1 cellular context compared by ENCODE assay signal in genomic region chr21:42493109-42494060, GRCh38.
TF ChIP-seq lines count a peak whose summit lies in the region.

No MANE protein-coding gene starts in this region.

TF ChIP-seq in K562, 482 proteins besides CTCF, POLR2A, EP300 and RAD21 (continued from another document):
- TF ChIP-seq, protein P1, sequence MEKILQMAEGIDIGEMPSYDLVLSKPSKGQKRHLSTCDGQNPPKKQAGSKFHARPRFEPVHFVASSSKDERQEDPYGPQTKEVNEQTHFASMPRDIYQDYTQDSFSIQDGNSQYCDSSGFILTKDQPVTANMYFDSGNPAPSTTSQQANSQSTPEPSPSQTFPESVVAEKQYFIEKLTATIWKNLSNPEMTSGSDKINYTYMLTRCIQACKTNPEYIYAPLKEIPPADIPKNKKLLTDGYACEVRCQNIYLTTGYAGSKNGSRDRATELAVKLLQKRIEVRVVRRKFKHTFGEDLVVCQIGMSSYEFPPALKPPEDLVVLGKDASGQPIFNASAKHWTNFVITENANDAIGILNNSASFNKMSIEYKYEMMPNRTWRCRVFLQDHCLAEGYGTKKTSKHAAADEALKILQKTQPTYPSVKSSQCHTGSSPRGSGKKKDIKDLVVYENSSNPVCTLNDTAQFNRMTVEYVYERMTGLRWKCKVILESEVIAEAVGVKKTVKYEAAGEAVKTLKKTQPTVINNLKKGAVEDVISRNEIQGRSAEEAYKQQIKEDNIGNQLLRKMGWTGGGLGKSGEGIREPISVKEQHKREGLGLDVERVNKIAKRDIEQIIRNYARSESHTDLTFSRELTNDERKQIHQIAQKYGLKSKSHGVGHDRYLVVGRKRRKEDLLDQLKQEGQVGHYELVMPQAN (IDR thresholded peaks at IDR 0.05; ENCODE audit: borderline replicate concordance), result no peak
- peak; percentile 34; the same call in 1 of the 2 replicates for TF ChIP-seq L3MBTL2 (IDR thresholded peaks at IDR 0.05)
- no peak for TF ChIP-seq NR2C1 (IDR thresholded peaks at IDR 0.05)
- 0 out of 2 replicates have a peak, but pooled peaks have one; percentile 38 for TF ChIP-seq NR2C1 (tag; IDR thresholded peaks at IDR 0.05)
- TF ChIP-seq, protein P2, sequence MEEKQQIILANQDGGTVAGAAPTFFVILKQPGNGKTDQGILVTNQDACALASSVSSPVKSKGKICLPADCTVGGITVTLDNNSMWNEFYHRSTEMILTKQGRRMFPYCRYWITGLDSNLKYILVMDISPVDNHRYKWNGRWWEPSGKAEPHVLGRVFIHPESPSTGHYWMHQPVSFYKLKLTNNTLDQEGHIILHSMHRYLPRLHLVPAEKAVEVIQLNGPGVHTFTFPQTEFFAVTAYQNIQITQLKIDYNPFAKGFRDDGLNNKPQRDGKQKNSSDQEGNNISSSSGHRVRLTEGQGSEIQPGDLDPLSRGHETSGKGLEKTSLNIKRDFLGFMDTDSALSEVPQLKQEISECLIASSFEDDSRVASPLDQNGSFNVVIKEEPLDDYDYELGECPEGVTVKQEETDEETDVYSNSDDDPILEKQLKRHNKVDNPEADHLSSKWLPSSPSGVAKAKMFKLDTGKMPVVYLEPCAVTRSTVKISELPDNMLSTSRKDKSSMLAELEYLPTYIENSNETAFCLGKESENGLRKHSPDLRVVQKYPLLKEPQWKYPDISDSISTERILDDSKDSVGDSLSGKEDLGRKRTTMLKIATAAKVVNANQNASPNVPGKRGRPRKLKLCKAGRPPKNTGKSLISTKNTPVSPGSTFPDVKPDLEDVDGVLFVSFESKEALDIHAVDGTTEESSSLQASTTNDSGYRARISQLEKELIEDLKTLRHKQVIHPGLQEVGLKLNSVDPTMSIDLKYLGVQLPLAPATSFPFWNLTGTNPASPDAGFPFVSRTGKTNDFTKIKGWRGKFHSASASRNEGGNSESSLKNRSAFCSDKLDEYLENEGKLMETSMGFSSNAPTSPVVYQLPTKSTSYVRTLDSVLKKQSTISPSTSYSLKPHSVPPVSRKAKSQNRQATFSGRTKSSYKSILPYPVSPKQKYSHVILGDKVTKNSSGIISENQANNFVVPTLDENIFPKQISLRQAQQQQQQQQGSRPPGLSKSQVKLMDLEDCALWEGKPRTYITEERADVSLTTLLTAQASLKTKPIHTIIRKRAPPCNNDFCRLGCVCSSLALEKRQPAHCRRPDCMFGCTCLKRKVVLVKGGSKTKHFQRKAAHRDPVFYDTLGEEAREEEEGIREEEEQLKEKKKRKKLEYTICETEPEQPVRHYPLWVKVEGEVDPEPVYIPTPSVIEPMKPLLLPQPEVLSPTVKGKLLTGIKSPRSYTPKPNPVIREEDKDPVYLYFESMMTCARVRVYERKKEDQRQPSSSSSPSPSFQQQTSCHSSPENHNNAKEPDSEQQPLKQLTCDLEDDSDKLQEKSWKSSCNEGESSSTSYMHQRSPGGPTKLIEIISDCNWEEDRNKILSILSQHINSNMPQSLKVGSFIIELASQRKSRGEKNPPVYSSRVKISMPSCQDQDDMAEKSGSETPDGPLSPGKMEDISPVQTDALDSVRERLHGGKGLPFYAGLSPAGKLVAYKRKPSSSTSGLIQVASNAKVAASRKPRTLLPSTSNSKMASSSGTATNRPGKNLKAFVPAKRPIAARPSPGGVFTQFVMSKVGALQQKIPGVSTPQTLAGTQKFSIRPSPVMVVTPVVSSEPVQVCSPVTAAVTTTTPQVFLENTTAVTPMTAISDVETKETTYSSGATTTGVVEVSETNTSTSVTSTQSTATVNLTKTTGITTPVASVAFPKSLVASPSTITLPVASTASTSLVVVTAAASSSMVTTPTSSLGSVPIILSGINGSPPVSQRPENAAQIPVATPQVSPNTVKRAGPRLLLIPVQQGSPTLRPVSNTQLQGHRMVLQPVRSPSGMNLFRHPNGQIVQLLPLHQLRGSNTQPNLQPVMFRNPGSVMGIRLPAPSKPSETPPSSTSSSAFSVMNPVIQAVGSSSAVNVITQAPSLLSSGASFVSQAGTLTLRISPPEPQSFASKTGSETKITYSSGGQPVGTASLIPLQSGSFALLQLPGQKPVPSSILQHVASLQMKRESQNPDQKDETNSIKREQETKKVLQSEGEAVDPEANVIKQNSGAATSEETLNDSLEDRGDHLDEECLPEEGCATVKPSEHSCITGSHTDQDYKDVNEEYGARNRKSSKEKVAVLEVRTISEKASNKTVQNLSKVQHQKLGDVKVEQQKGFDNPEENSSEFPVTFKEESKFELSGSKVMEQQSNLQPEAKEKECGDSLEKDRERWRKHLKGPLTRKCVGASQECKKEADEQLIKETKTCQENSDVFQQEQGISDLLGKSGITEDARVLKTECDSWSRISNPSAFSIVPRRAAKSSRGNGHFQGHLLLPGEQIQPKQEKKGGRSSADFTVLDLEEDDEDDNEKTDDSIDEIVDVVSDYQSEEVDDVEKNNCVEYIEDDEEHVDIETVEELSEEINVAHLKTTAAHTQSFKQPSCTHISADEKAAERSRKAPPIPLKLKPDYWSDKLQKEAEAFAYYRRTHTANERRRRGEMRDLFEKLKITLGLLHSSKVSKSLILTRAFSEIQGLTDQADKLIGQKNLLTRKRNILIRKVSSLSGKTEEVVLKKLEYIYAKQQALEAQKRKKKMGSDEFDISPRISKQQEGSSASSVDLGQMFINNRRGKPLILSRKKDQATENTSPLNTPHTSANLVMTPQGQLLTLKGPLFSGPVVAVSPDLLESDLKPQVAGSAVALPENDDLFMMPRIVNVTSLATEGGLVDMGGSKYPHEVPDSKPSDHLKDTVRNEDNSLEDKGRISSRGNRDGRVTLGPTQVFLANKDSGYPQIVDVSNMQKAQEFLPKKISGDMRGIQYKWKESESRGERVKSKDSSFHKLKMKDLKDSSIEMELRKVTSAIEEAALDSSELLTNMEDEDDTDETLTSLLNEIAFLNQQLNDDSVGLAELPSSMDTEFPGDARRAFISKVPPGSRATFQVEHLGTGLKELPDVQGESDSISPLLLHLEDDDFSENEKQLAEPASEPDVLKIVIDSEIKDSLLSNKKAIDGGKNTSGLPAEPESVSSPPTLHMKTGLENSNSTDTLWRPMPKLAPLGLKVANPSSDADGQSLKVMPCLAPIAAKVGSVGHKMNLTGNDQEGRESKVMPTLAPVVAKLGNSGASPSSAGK (IDR thresholded peaks at IDR 0.05), result 0 out of 2 replicates have a peak, but pooled peaks have one; percentile 22
